In the genomic region with DNA sequence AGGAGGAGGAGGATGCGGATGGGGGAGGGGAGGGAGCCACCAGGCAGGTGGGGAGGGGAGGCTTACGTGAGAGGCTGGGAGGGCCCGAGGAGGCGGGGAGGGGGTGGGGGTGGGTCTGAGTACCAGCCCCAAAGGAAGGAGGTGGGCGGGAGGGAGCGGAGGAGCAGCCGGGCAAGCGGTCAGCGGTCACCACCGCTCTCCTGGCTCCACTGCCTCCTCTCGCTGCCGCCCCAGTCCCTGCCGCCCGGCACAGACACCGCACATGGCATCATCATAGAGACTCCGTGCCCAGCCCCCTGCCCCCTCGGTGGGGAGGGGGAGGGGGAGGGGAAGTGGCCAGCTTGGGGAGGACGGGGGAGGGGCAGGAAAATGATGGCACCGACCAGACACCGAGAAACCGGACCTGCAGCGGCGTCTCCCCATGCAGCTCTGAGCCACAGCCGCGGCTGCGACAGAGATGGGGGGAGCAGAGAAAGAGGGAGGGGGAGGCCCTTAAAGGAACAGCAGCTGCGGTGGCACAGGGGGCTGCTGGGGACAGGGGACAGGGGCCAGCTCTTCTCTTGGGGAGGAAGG, we compare ENCODE assay signal across 10 cellular contexts. TPM values are rescaled to one million over a fixed set of nuclear protein-coding genes. Genes with fewer than 3 reads are reported as not detected.
DNase-seq lines count a peak whose midpoint lies in the region; ATAC-seq and TF ChIP-seq lines count a peak whose summit lies in the region.
"Had no signal": no experiment of that assay in that cellular context is flagged by ENCODE, and none has a peak within 500 bp of the region (broad histone marks: within the 10 kb centered on the region; RNA-seq: fewer than 3 reads in every experiment).

A gene with protein sequence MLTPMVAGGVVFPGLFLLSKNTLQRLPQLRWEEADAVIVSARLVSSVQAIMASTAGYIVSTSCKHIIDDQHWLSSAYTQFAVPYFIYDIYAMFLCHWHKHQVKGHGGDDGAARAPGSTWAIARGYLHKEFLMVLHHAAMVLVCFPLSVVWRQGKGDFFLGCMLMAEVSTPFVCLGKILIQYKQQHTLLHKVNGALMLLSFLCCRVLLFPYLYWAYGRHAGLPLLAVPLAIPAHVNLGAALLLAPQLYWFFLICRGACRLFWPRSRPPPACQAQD (minus strand): TSS at position 431 of the 573 bp plus-strand sequence. CDS start 744 bp downstream, outside the sequence.

- peak; percentile 28 for ATAC-seq in left lobe of liver

- H3K9me3 Mint-ChIP-seq in HFFc6: no peaks in the 10 kb centered on the region
- H3K9me3 Mint-ChIP-seq in activated naive CD8-positive, alpha-beta T cell treated with anti-CD3 and anti-CD28 coated beads for 36 hours: no peaks in the 10 kb centered on the region
- H3K9me3 Mint-ChIP-seq in activated CD4-positive, alpha-beta memory T cell treated with anti-CD3 and anti-CD28 coated beads for 36 hours: no peaks in the 10 kb centered on the region
- H3K9me3 Mint-ChIP-seq: stimulated activated naive CD8-positive, alpha-beta T cell treated with anti-CD3 and anti-CD28 coated beads, Interleukin-15, Interleukin-2, amounts not matched to agents 100 ng/mL and 50 ng/mL, for 24 hours had no signal

- no peaks in the 10 kb centered on the region; the same call in 1 of the 2 replicates for H3K9me3 ChIP-seq in AG04450 (ENCODE audit: control insufficient read depth, insufficient read depth, low read length)
- H3K9me3 ChIP-seq: SJSA1 had no signal

- CTCF ChIA-PET in AG04450 (lab: Charles Lee): interaction anchor here (0.6 to 2.6 kb wide), 8 partner anchors 11 to 330 kb away, joined by 3 to 26 read pairs (median 6); a partner anchor contains a TSS
- CTCF ChIA-PET in activated CD4-positive, alpha-beta memory T cell treated with anti-CD3 and anti-CD28 coated beads for 36 hours (lab: Charles Lee): interaction anchor here (0.6 to 4.6 kb wide), 21 partner anchors 8 to 389 kb away, joined by 3 to 63 read pairs (median 6); a partner anchor contains a TSS

- peaks cover 54% of the 10 kb centered on the region for H3K27me3 Mint-ChIP-seq in HFFc6 (ENCODE audit: insufficient read depth)
- H3K27me3 Mint-ChIP-seq in activated naive CD8-positive, alpha-beta T cell treated with anti-CD3 and anti-CD28 coated beads for 36 hours: peaks cover 79% of the 10 kb centered on the region
- peaks cover 56% of the 10 kb centered on the region for H3K27me3 Mint-ChIP-seq in activated CD4-positive, alpha-beta memory T cell treated with anti-CD3 and anti-CD28 coated beads for 36 hours

- H3K27ac ChIP-seq in AG04450 (ENCODE audit: low read depth, low read length): no peak within 1 kb of the TSS
- H3K27ac ChIP-seq: SJSA1 had no signal

- no peaks in the 10 kb centered on the region for H3K36me3 Mint-ChIP-seq in HFFc6 (ENCODE audit: low read depth)
- no peaks in the 10 kb centered on the region for H3K36me3 Mint-ChIP-seq in activated naive CD8-positive, alpha-beta T cell treated with anti-CD3 and anti-CD28 coated beads for 36 hours
- no peaks in the 10 kb centered on the region for H3K36me3 Mint-ChIP-seq in activated CD4-positive, alpha-beta memory T cell treated with anti-CD3 and anti-CD28 coated beads for 36 hours

- TF ChIP-seq CTCF in AG04450 (IDR thresholded peaks at IDR 0.05; ENCODE audit: low read depth, low read length) (no peak), HFFc6 (IDR thresholded peaks at IDR 0.05) (no peak)

- peak within 1 kb of the TSS; percentile 17 for H3K4me3 ChIP-seq in AG04450 (ENCODE audit: low read depth, low read length)
- H3K4me3 ChIP-seq: SJSA1 had no signal

- H3K4me3 Mint-ChIP-seq in HFFc6: peak within 1 kb of the TSS; percentile 30; the same call in 1 of the 2 replicates
- H3K4me3 Mint-ChIP-seq in activated naive CD8-positive, alpha-beta T cell treated with anti-CD3 and anti-CD28 coated beads for 36 hours: peak within 1 kb of the TSS; percentile 29
- H3K4me3 Mint-ChIP-seq in activated CD4-positive, alpha-beta memory T cell treated with anti-CD3 and anti-CD28 coated beads for 36 hours: no peak within 1 kb of the TSS
- H3K4me3 Mint-ChIP-seq: stimulated activated naive CD8-positive, alpha-beta T cell treated with anti-CD3 and anti-CD28 coated beads, Interleukin-15, Interleukin-2, amounts not matched to agents 100 ng/mL and 50 ng/mL, for 24 hours had no signal

- no peak for DNase-seq in AG04450 (ENCODE audit: low read depth, low spot score)
- no peak for DNase-seq in HFFc6
- no peak for DNase-seq in activated naive CD8-positive, alpha-beta T cell treated with anti-CD3 and anti-CD28 coated beads for 36 hours
- DNase-seq in left lobe of liver (ENCODE audit: low spot score): no peak
- DNase-seq in NCI-H345 treated with DMSO at 0.1 percent for 48 hours (lab: John Stamatoyannopoulos, UW; ENCODE audit: unreplicated experiment): no peak
- DNase-seq in MV-4-11 (lab: John Stamatoyannopoulos, UW): no peak
- DNase-seq in NCI-H2196 treated with DMSO at 0.1 percent for 48 hours (lab: John Stamatoyannopoulos, UW; ENCODE audit: unreplicated experiment): no peak
- no peak for DNase-seq in activated CD4-positive, alpha-beta memory T cell treated with anti-CD3 and anti-CD28 coated beads for 36 hours

- POLR2A ChIA-PET in AG04450 (lab: Yijun Ruan, JAX): interaction anchor here (0.6 kb wide), 1 partner anchor 85 kb away, joined by 6 read pairs; no protein-coding TSS in a partner anchor
- POLR2A ChIA-PET in activated CD4-positive, alpha-beta memory T cell treated with anti-CD3 and anti-CD28 coated beads for 36 hours (lab: Charles Lee): no interaction called here

- H3K4me1 Mint-ChIP-seq in HFFc6 (ENCODE audit: low read depth): peaks cover 6% of the 10 kb centered on the region; the same call in 1 of the 2 replicates
- H3K4me1 Mint-ChIP-seq in activated naive CD8-positive, alpha-beta T cell treated with anti-CD3 and anti-CD28 coated beads for 36 hours: peaks cover 6% of the 10 kb centered on the region
- peaks cover 23% of the 10 kb centered on the region for H3K4me1 Mint-ChIP-seq in activated CD4-positive, alpha-beta memory T cell treated with anti-CD3 and anti-CD28 coated beads for 36 hours (ENCODE audit: low read depth)

- H3K27me3 ChIP-seq in AG04450 (ENCODE audit: control insufficient read depth, insufficient read depth, low read length): peaks cover 57% of the 10 kb centered on the region

- no peak within 1 kb of the TSS for H3K27ac Mint-ChIP-seq in HFFc6
- H3K27ac Mint-ChIP-seq in activated naive CD8-positive, alpha-beta T cell treated with anti-CD3 and anti-CD28 coated beads for 36 hours: no peak within 1 kb of the TSS
- no peak within 1 kb of the TSS for H3K27ac Mint-ChIP-seq in activated CD4-positive, alpha-beta memory T cell treated with anti-CD3 and anti-CD28 coated beads for 36 hours
- H3K27ac Mint-ChIP-seq: stimulated activated naive CD8-positive, alpha-beta T cell treated with anti-CD3 and anti-CD28 coated beads, Interleukin-15, Interleukin-2, amounts not matched to agents 100 ng/mL and 50 ng/mL, for 24 hours had no signal

- intact Hi-C loops in activated CD4-positive, alpha-beta memory T cell treated with anti-CD3 and anti-CD28 coated beads for 36 hours (cut with micrococcal nuclease): no loop called here

RNA-seq across cellular contexts. Expression of the gene that starts here (rescaled TPM):
- not detected in 2 replicates for polyA plus RNA-seq in AG04450 (2011; rRNA removed)
- polyA minus RNA-seq in AG04450 (2011; rRNA and poly(A)+ RNA removed): not detected in 2 replicates
- under 1 TPM in 4 of 6 experiments, not detected in 2; 0.28 to 0.39 (median 0.33) TPM for total RNA-seq in HFFc6 (2021; fragmentation: NEBNext Ultra II Directional; extraction: Animal tissue kit (Norgen Biotek cat#: 25700))
- 1 to 10 TPM; 1.2 to 2.0 TPM for total RNA-seq in activated naive CD8-positive, alpha-beta T cell treated with anti-CD3 and anti-CD28 coated beads for 36 hours
- total RNA-seq in left lobe of liver: 0.13 TPM
- 1 to 10 TPM; 5.0 TPM for total RNA-seq in activated CD4-positive, alpha-beta memory T cell treated with anti-CD3 and anti-CD28 coated beads for 36 hours

Comparison
In these comparisons a context has a peak if more than half of its experiments do, and no peak if none do; other contexts are left out.
1. Peak in ATAC-seq in left lobe of liver; RNA of the gene not detected or under 1 TPM.